12 cellular contexts compared by ENCODE assay signal in genomic region chr6:140636698-140637402, GRCh38.
DNase-seq lines count a peak whose midpoint lies in the region; ATAC-seq, FAIRE-seq and TF ChIP-seq lines count a peak whose summit lies in the region.
"Had no signal": no experiment of that assay in that cellular context is flagged by ENCODE, and none has a peak within 500 bp of the region (broad histone marks: within the 10 kb centered on the region; RNA-seq: fewer than 3 reads in every experiment).

No MANE protein-coding gene starts in this region.

- H4K20me1 ChIP-seq in GM12878 (ENCODE audit: control insufficient read depth, insufficient read depth) (no peaks in the 10 kb centered on the region), smooth muscle cell (ENCODE audit: low read depth) (no peaks in the 10 kb centered on the region)

- CTCF ChIA-PET in GM12878 (lab: Yijun Ruan, JAX): no interaction called here
- CTCF ChIA-PET in activated CD4-positive, alpha-beta memory T cell treated with anti-CD3 and anti-CD28 coated beads, Interleukin-2, amount 10 ng/mL, durations not matched to agents 7 days and 5 days (lab: Charles Lee): no interaction called here
- CTCF ChIA-PET in activated CD4-positive, alpha-beta T cell treated with anti-CD3 and anti-CD28 coated beads for 36 hours (lab: Charles Lee): interaction anchor here (1.3 kb wide), 1 partner anchor 8 kb away, joined by 3 read pairs; no protein-coding TSS in a partner anchor

- peaks cover 4% of the 10 kb centered on the region for H3K27me3 Mint-ChIP-seq in activated CD4-positive, alpha-beta memory T cell treated with anti-CD3 and anti-CD28 coated beads, Interleukin-2, amount 10 ng/mL, durations not matched to agents 7 days and 5 days
- peaks cover 2% of the 10 kb centered on the region for H3K27me3 Mint-ChIP-seq in activated CD4-positive, alpha-beta T cell treated with anti-CD3 and anti-CD28 coated beads for 36 hours

- TF ChIP-seq RAD21 in GM12878 (IDR thresholded peaks at IDR 0.05; ENCODE audit: insufficient read depth, low read depth, low read length): no peak

- no peaks in the 10 kb centered on the region for H3K36me3 ChIP-seq in HUES48 (ENCODE audit: control insufficient read depth, insufficient read depth, low read length)
- H3K36me3 ChIP-seq in GM12878 (ENCODE audit: control insufficient read depth in 2 of 2, insufficient read depth in 2 of 2, low read length in 1 of 2): no peaks in the 10 kb centered on the region
- H3K36me3 ChIP-seq in smooth muscle cell (ENCODE audit: low read depth): no peaks in the 10 kb centered on the region

- no peak for TF ChIP-seq POLR2A in GM12878 (IDR thresholded peaks at IDR 0.05; ENCODE audit: low read depth, low read length)

- SMC1A ChIA-PET in GM12878 (lab: Charles Lee; ENCODE audit: uncharacterized antibody, unreplicated experiment): interaction anchor here (0.6 to 1.2 kb wide), 5 partner anchors 36 to 284 kb away, joined by 3 to 4 read pairs (median 3); no protein-coding TSS in a partner anchor

- no peaks in the 10 kb centered on the region for H3K9me3 ChIP-seq in HUES48 (ENCODE audit: control insufficient read depth, insufficient read depth, low read length)
- H3K9me3 ChIP-seq in GM12878 (replicated peaks; ENCODE audit: control insufficient read depth, insufficient read depth, low read length): no peaks in the 10 kb centered on the region; the same call in 1 of the 3 replicates
- H3K9me3 ChIP-seq in smooth muscle cell (replicated peaks; ENCODE audit: low read depth): no peaks in the 10 kb centered on the region

- DNase-seq in NCI-H524 (lab: John Stamatoyannopoulos, UW) (peak; percentile 8 to 79), NCI-H524 treated with DMSO at 0.1 percent for 48 hours (lab: John Stamatoyannopoulos, UW) (no peak), GM12878 (ENCODE audit: low read depth, low spot score) (peak; percentile 21), smooth muscle cell (lab: John Stamatoyannopoulos, UW; ENCODE audit: unreplicated experiment) (no peak)
- DNase-seq in activated CD4-positive, alpha-beta memory T cell treated with anti-CD3 and anti-CD28 coated beads, Interleukin-2, amount 10 ng/mL, durations not matched to agents 7 days and 5 days: no peak
- no peak for DNase-seq in activated CD4-positive, alpha-beta T cell treated with anti-CD3 and anti-CD28 coated beads for 36 hours
- DNase-seq: ACHN; activated naive CD4-positive, alpha-beta T cell treated with Interleukin-2 at 50 U/mL for 16 hours; NCI-H2029; T-helper 9 cell had no signal

- in situ Hi-C loops in GM12878 (cut with MboI): no loop called here

- peaks cover 4% of the 10 kb centered on the region for H3K9me3 Mint-ChIP-seq in activated CD4-positive, alpha-beta memory T cell treated with anti-CD3 and anti-CD28 coated beads, Interleukin-2, amount 10 ng/mL, durations not matched to agents 7 days and 5 days
- no peaks in the 10 kb centered on the region for H3K9me3 Mint-ChIP-seq in activated CD4-positive, alpha-beta T cell treated with anti-CD3 and anti-CD28 coated beads for 36 hours (ENCODE audit: low read depth)

- H3K27ac Mint-ChIP-seq in activated CD4-positive, alpha-beta memory T cell treated with anti-CD3 and anti-CD28 coated beads, Interleukin-2, amount 10 ng/mL, durations not matched to agents 7 days and 5 days: no peak overlapping the region
- H3K27ac Mint-ChIP-seq in activated CD4-positive, alpha-beta T cell treated with anti-CD3 and anti-CD28 coated beads for 36 hours: no peak overlapping the region

- H3K27ac ChIP-seq in HUES48 (ENCODE audit: low read depth, low read length): peak overlapping the region; percentile 12
- H3K27ac ChIP-seq in GM12878 (ENCODE audit: control insufficient read depth, insufficient read depth): no peak overlapping the region
- no peak overlapping the region for H3K27ac ChIP-seq in smooth muscle cell (ENCODE audit: low read depth)

- peak; percentile 66 for ATAC-seq in GM12878
- no peak for ATAC-seq in GM19035 (IDR thresholded peaks at IDR 0.05; ENCODE audit: unreplicated experiment)
- no peak for ATAC-seq in activated CD4-positive, alpha-beta T cell treated with anti-CD3 and anti-CD28 coated beads for 36 hours

- POLR2A ChIA-PET in GM12878 (lab: Charles Lee): no interaction called here
- POLR2A ChIA-PET in activated CD4-positive, alpha-beta memory T cell treated with anti-CD3 and anti-CD28 coated beads, Interleukin-2, amount 10 ng/mL, durations not matched to agents 7 days and 5 days (lab: Charles Lee): no interaction called here
- POLR2A ChIA-PET in activated CD4-positive, alpha-beta T cell treated with anti-CD3 and anti-CD28 coated beads for 36 hours (lab: Charles Lee): no interaction called here

- no peaks in the 10 kb centered on the region for H3K4me1 Mint-ChIP-seq in activated CD4-positive, alpha-beta memory T cell treated with anti-CD3 and anti-CD28 coated beads, Interleukin-2, amount 10 ng/mL, durations not matched to agents 7 days and 5 days
- no peaks in the 10 kb centered on the region for H3K4me1 Mint-ChIP-seq in activated CD4-positive, alpha-beta T cell treated with anti-CD3 and anti-CD28 coated beads for 36 hours

- H3K79me2 ChIP-seq in GM12878 (ENCODE audit: control insufficient read depth, insufficient read depth, low read length) (no peaks in the 10 kb centered on the region), smooth muscle cell (ENCODE audit: low read depth) (no peaks in the 10 kb centered on the region)

- no peaks in the 10 kb centered on the region for H3F3A ChIP-seq in smooth muscle cell (ENCODE audit: low read depth)

- H3K9ac ChIP-seq in HUES48 (ENCODE audit: low read depth, low read length) (no peak overlapping the region), GM12878 (ENCODE audit: control insufficient read depth, insufficient read depth, low read length) (peak overlapping the region; percentile 2; the same call in 1 of the 2 replicates), smooth muscle cell (ENCODE audit: low read depth) (no peak overlapping the region)

- H3K4me2 ChIP-seq in GM12878 (ENCODE audit: control insufficient read depth, insufficient read depth) (0 out of 2 replicates have a peak overlapping the region, but pooled peaks have one; percentile 11), smooth muscle cell (no peak overlapping the region)

- H3K4me1 ChIP-seq in HUES48 (ENCODE audit: control insufficient read depth, insufficient read depth, low read length): peaks cover 15% of the 10 kb centered on the region
- H3K4me1 ChIP-seq in GM12878 (ENCODE audit: control insufficient read depth, insufficient read depth, low read length): no peaks in the 10 kb centered on the region
- H3K4me1 ChIP-seq in smooth muscle cell (ENCODE audit: low read depth): no peaks in the 10 kb centered on the region

- no peak for TF ChIP-seq EP300 in GM12878 (IDR thresholded peaks at IDR 0.05; ENCODE audit: borderline replicate concordance in 1 of 2, control insufficient read depth in 1 of 2, low read depth in 2 of 2, low read length in 2 of 2)

- no peak overlapping the region for H3K4me3 Mint-ChIP-seq in activated CD4-positive, alpha-beta memory T cell treated with anti-CD3 and anti-CD28 coated beads, Interleukin-2, amount 10 ng/mL, durations not matched to agents 7 days and 5 days
- no peak overlapping the region for H3K4me3 Mint-ChIP-seq in activated CD4-positive, alpha-beta T cell treated with anti-CD3 and anti-CD28 coated beads for 36 hours

- 50% methylated on average over 4 of the region's 4 CpGs for WGBS in GM12878 (ENCODE audit: insufficient coverage, insufficient replicate concordance, low lambda C conversion rate, missing lambda C conversion rate)
- WGBS in smooth muscle cell (ENCODE audit: low lambda C conversion rate): 50% methylated on average over 4 of the region's 4 CpGs

- TF ChIP-seq CTCF in GM12878 (IDR thresholded peaks at IDR 0.05 in 2 of 3, conservative IDR thresholded peaks at IDR 0.05 in 1 of 3; ENCODE audit: control insufficient read depth in 2 of 3, extremely low read depth in 1 of 3, insufficient read depth in 1 of 3, low read depth in 3 of 3, low read length in 3 of 3) (no peak), smooth muscle cell (IDR thresholded peaks at IDR 0.05; ENCODE audit: borderline replicate concordance, insufficient read depth, poor library complexity, severe bottlenecking) (no peak)

- intact Hi-C loops in GM12878 (cut with micrococcal nuclease; ENCODE audit: unreplicated experiment): loop anchor here (2.0 kb wide), 1 partner anchor 94 kb away; no protein-coding TSS in a partner anchor
- intact Hi-C loops in activated CD4-positive, alpha-beta T cell treated with anti-CD3 and anti-CD28 coated beads for 36 hours (cut with DNase I, micrococcal nuclease): no loop called here

- H2AFZ ChIP-seq in GM12878 (ENCODE audit: control insufficient read depth, low read depth, low read length) (peak overlapping the region; percentile 59), smooth muscle cell (ENCODE audit: low read depth) (peak overlapping the region; percentile 81)

- RAD21 ChIA-PET in GM12878 (lab: Charles Lee; ENCODE audit: unreplicated experiment): interaction anchor here (1.6 kb wide), 1 partner anchor 94 kb away, joined by 7 read pairs; no protein-coding TSS in a partner anchor

- H3K27me3 ChIP-seq in HUES48 (ENCODE audit: control insufficient read depth, insufficient read depth, low read length) (no peaks in the 10 kb centered on the region), GM12878 (replicated peaks in 1 of 2; ENCODE audit: control insufficient read depth in 2 of 2, insufficient read depth in 2 of 2, low read length in 1 of 2) (no peaks in the 10 kb centered on the region), smooth muscle cell (ENCODE audit: low read depth) (no peaks in the 10 kb centered on the region)

- FAIRE-seq in GM12878 (lab: Jason Lieb, UNC): no peak

- H3K4me3 ChIP-seq in HUES48 (ENCODE audit: low read depth, low read length) (peak overlapping the region; percentile 21; the same call in 1 of the 2 replicates), GM12878 (no peak overlapping the region), smooth muscle cell (no peak overlapping the region)

- H3K36me3 Mint-ChIP-seq in activated CD4-positive, alpha-beta memory T cell treated with anti-CD3 and anti-CD28 coated beads, Interleukin-2, amount 10 ng/mL, durations not matched to agents 7 days and 5 days (ENCODE audit: low read depth): no peaks in the 10 kb centered on the region
- H3K36me3 Mint-ChIP-seq in activated CD4-positive, alpha-beta T cell treated with anti-CD3 and anti-CD28 coated beads for 36 hours (ENCODE audit: low read depth): no peaks in the 10 kb centered on the region

- BruUV-seq in GM12878 (replicated peaks; lab: Mats Ljungman, UMichigan): no TSS peak

TF ChIP-seq in GM12878, 131 proteins besides CTCF, POLR2A, EP300 and RAD21 (continues in another document):
- no peak for TF ChIP-seq GABPA (IDR thresholded peaks at IDR 0.05; ENCODE audit: low read depth)

Comparison
In these comparisons a context has a peak if more than half of its experiments do, and no peak if none do; other contexts are left out.
1. DNase-seq: peak in NCI-H524 (2 of 2) and GM12878 (single experiment); none in NCI-H524 treated with DMSO at 0.1 percent for 48 hours (single experiment), smooth muscle cell (single experiment), activated CD4-positive, alpha-beta memory T cell treated with anti-CD3 and anti-CD28 coated beads, Interleukin-2, amount 10 ng/mL, durations not matched to agents 7 days and 5 days (single experiment) and activated CD4-positive, alpha-beta T cell treated with anti-CD3 and anti-CD28 coated beads for 36 hours (single experiment).